19 cellular contexts compared by ENCODE assay signal in the genomic region with DNA sequence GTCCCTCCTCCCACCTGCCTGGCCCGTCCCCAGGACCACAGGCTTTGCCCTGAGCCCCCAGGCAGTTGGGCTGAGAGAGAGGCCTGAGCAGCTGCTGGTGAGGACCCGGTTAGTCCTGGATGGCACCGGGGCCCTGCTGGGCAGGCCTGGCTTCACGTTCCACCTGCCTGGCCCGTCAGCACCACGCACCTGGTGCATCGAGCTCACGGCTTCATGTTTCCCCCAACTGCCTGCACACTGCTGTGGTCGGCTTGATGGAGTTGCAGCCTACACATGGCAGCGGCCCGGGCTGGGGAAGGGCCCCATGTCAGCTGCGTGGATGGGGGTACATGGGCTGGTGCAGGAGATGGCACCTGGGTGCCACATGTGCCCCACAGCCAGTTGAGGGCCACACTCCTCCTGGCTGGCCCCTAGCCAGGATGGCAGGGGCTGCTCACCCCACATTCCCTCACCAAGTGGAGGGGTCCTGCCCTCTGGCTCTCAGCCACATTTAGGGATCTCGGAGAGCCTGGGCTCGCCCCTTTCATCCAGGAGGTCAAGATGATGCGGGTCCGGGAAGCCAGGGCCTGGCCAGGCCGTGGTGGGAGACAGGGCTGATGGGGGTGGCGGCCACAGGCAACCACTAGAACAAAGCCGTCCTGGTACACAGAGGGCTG. TPM values are rescaled to one million over a fixed set of nuclear protein-coding genes. Genes with fewer than 3 reads are reported as not detected.
DNase-seq lines count a peak whose midpoint lies in the region; ATAC-seq, FAIRE-seq and TF ChIP-seq lines count a peak whose summit lies in the region.
"Had no signal": no experiment of that assay in that cellular context is flagged by ENCODE, and none has a peak within 500 bp of the region (broad histone marks: within the 10 kb centered on the region; RNA-seq: fewer than 3 reads in every experiment).

No MANE protein-coding gene starts in this region.

- H3K27me3 ChIP-seq in BE2C (no peaks in the 10 kb centered on the region), SJCRH30 (no peaks in the 10 kb centered on the region), left ventricle myocardium inferior (ENCODE audit: low read depth) (no peaks in the 10 kb centered on the region), neuronal stem cell (ENCODE audit: control insufficient read depth in 3 of 3, insufficient read depth in 3 of 3, low read depth in 1 of 3, low read length in 3 of 3) (no peaks in the 10 kb centered on the region), small intestine (ENCODE audit: control insufficient read depth in 2 of 2, insufficient read depth in 2 of 2, low read length in 2 of 2) (no peaks in the 10 kb centered on the region)

- H3K79me1 ChIP-seq in neuronal stem cell (ENCODE audit: low read depth, low read length), result no peaks in the 10 kb centered on the region

- no CpG with 5 or more reads among the region's 19 CpGs for WGBS in neuronal stem cell (ENCODE audit: extremely low coverage in 2 of 2, insufficient read length in 2 of 2, insufficient replicate concordance in 1 of 2), 2 donors
- 91 to 94% (median 93%) methylated on average over 19 of the region's 19 CpGs for WGBS in small intestine, 3 donors

- H3K9me3 ChIP-seq in BE2C (no peaks in the 10 kb centered on the region), SJCRH30 (replicated peaks) (no peaks in the 10 kb centered on the region), left ventricle myocardium inferior (replicated peaks) (no peaks in the 10 kb centered on the region), neuronal stem cell (replicated peaks in 1 of 2; ENCODE audit: control insufficient read depth in 2 of 2, insufficient read depth in 1 of 2, low read depth in 1 of 2, low read length in 2 of 2) (no peaks in the 10 kb centered on the region), small intestine (ENCODE audit: control insufficient read depth, low read depth) (no peaks in the 10 kb centered on the region)

- no peak overlapping the region for H3K9ac ChIP-seq in neuronal stem cell (ENCODE audit: low read depth, low read length, poor library complexity)

- DNase-seq in BE2C (peak; percentile 4), SJCRH30 (no peak), left ventricle myocardium inferior (peak; percentile 10), neuronal stem cell (ENCODE audit: low spot score) (no peak), COR-L47 (lab: John Stamatoyannopoulos, UW) (no peak), small intestine (no peak)
- no peak for DNase-seq in activated CD4-positive, alpha-beta T cell treated with anti-CD3 and anti-CD28 coated beads, Interleukin-2, amount 50 U/mL, for 1 hour
- DNase-seq: DND-41, GF-D8, NCI-H1436 treated with DMSO at 0.1 percent for 48 hours, NCI-H2081, NCI-H2227 treated with DMSO at 0.1 percent for 48 hours, NCI-H526, PC-3 had no signal

- no peak overlapping the region for H2AK5ac ChIP-seq in neuronal stem cell (ENCODE audit: low read depth, low read length)

- H3K4me1 ChIP-seq in BE2C (no peaks in the 10 kb centered on the region), SJCRH30 (peaks cover 21% of the 10 kb centered on the region), left ventricle myocardium inferior (no peaks in the 10 kb centered on the region), neuronal stem cell (ENCODE audit: control insufficient read depth in 2 of 2, insufficient read depth in 1 of 2, low read depth in 1 of 2, low read length in 2 of 2) (peaks cover 0 to 5% of the 10 kb centered on the region in 2 donors), small intestine (ENCODE audit: control insufficient read depth in 2 of 2, insufficient read depth in 1 of 2, low read depth in 1 of 2, low read length in 1 of 2) (no peaks in the 10 kb centered on the region)

- H3K18ac ChIP-seq in neuronal stem cell (ENCODE audit: low read length), result peak overlapping the region; percentile 35

- H3K4ac ChIP-seq in neuronal stem cell (ENCODE audit: low read length), result no peak overlapping the region

- H3K4me2 ChIP-seq in neuronal stem cell (ENCODE audit: insufficient read depth, low read length, poor library complexity, severe bottlenecking), result no peak overlapping the region

- peak overlapping the region; percentile 49 for H2BK15ac ChIP-seq in neuronal stem cell (ENCODE audit: low read length)

- peak overlapping the region; percentile 17 for H3K23ac ChIP-seq in neuronal stem cell (ENCODE audit: low read depth, low read length, poor library complexity)

- FAIRE-seq in small intestine (lab: Jason Lieb, UNC), result no peak
- FAIRE-seq: GM19239, HTR-8/SVneo had no signal

- H2BK12ac ChIP-seq in neuronal stem cell (ENCODE audit: low read length), result no peak overlapping the region

- peak overlapping the region; percentile 43 for H4K8ac ChIP-seq in neuronal stem cell (ENCODE audit: low read depth, low read length)

- no peaks in the 10 kb centered on the region for H3K36me3 ChIP-seq in BE2C
- no peaks in the 10 kb centered on the region for H3K36me3 ChIP-seq in SJCRH30
- H3K36me3 ChIP-seq in left ventricle myocardium inferior, result peaks cover 29% of the 10 kb centered on the region
- peaks cover 2 to 20% of the 10 kb centered on the region in 2 donors for H3K36me3 ChIP-seq in neuronal stem cell (replicated peaks in 1 of 2; ENCODE audit: control insufficient read depth in 2 of 2, insufficient read depth in 2 of 2, low read length in 2 of 2)
- H3K36me3 ChIP-seq in small intestine (ENCODE audit: control insufficient read depth in 2 of 2, insufficient read depth in 2 of 2, low read length in 2 of 2), result peaks cover 4 to 11% of the 10 kb centered on the region in 2 donors

- TF ChIP-seq CTCF in BE2C (IDR thresholded peaks at IDR 0.05; ENCODE audit: low read depth, low read length) (no peak), left ventricle myocardium inferior (IDR thresholded peaks at IDR 0.05; ENCODE audit: borderline replicate concordance) (no peak)

- H2AFZ ChIP-seq in neuronal stem cell (ENCODE audit: low read length), result no peak overlapping the region

- intact Hi-C loops in left ventricle myocardium inferior (cut with micrococcal nuclease), result no loop called here

- H3K14ac ChIP-seq in neuronal stem cell (ENCODE audit: low read length), result peak overlapping the region; percentile 82

- H3K27ac ChIP-seq in SJCRH30 (peak overlapping the region; percentile 88), left ventricle myocardium inferior (replicated peaks) (no peak overlapping the region), neuronal stem cell (replicated peaks; ENCODE audit: low read length) (no peak overlapping the region), small intestine (ENCODE audit: low read depth in 1 of 2, low read length in 1 of 2) (no peak overlapping the region)

- ATAC-seq in HG02798 (IDR thresholded peaks at IDR 0.05; ENCODE audit: poor library complexity, unreplicated experiment), result no peak
- ATAC-seq: PC-3 had no signal

- H2BK5ac ChIP-seq in neuronal stem cell (ENCODE audit: low read length), result peak overlapping the region; percentile 35

- H4K91ac ChIP-seq in neuronal stem cell (ENCODE audit: low read depth, low read length, poor library complexity), result peak overlapping the region; percentile 89

- H2BK120ac ChIP-seq in neuronal stem cell (ENCODE audit: low read depth, low read length), result no peak overlapping the region

- H3K4me3 ChIP-seq in BE2C (ENCODE audit: low read depth, low read length) (no peak overlapping the region), SJCRH30 (no peak overlapping the region), left ventricle myocardium inferior (no peak overlapping the region), neuronal stem cell (ENCODE audit: low read length in 2 of 2) (no peak overlapping the region), small intestine (ENCODE audit: low read depth in 1 of 2, low read length in 2 of 2) (no peak overlapping the region)

RNA-seq across cellular contexts. Expression of gene NKX1-1, which starts 28.5 kb away (rescaled TPM):
- polyA plus RNA-seq in BE2C (2012; ENCODE audit: insufficient read depth, insufficient read length, low read depth), result not detected
- total RNA-seq in SJCRH30 (2014; rRNA removed; shearing (Covaris generic)), result not detected in 2 replicates
- not detected for total RNA-seq in left ventricle myocardium inferior
- not detected for polyA plus RNA-seq in neuronal stem cell (2013, experiment 1 of 2)
- not detected for polyA plus RNA-seq in neuronal stem cell (2013, experiment 2 of 2)
- polyA plus RNA-seq in small intestine, result not detected
- total RNA-seq: A673; CD4-positive, alpha-beta memory T cell; PC-3 had no signal
- polyA plus RNA-seq: CD4-positive, alpha-beta memory T cell had no signal

RNA-seq across cellular contexts. Expression of gene UVSSA, which starts 30.7 kb away (rescaled TPM):
- 32.7 TPM for polyA plus RNA-seq in BE2C (2012; ENCODE audit: insufficient read depth, insufficient read length, low read depth)
- total RNA-seq in SJCRH30 (2014; rRNA removed; shearing (Covaris generic)), result 3.4 and 5.8 TPM in 2 replicates
- 5.9 TPM for total RNA-seq in left ventricle myocardium inferior
- 8.6 TPM for polyA plus RNA-seq in neuronal stem cell (2013, experiment 1 of 2)
- polyA plus RNA-seq in neuronal stem cell (2013, experiment 2 of 2), result 8.7 TPM
- polyA plus RNA-seq in small intestine, result 10 to 100 TPM in 1 of 3 donors, 1 to 10 TPM in 2; 8.5 to 10.5 (median 9.2) TPM

Comparison
In these comparisons a context has a peak if more than half of its experiments do, and no peak if none do; other contexts are left out.
1. DNase-seq: peak in BE2C (single experiment) and left ventricle myocardium inferior (single experiment); none in SJCRH30 (0 of 2), neuronal stem cell (single experiment), COR-L47 (single experiment), activated CD4-positive, alpha-beta T cell treated with anti-CD3 and anti-CD28 coated beads, Interleukin-2, amount 50 U/mL, for 1 hour (single experiment) and small intestine (single experiment).